9 cellular contexts compared by ENCODE assay signal in genomic region chr1:30707412-30708360, GRCh38. TPM values are rescaled to one million over a fixed set of nuclear protein-coding genes. Genes with fewer than 3 reads are reported as not detected.
DNase-seq lines count a peak whose midpoint lies in the region; ATAC-seq and TF ChIP-seq lines count a peak whose summit lies in the region.
"Had no signal": no experiment of that assay in that cellular context is flagged by ENCODE, and none has a peak within 500 bp of the region (broad histone marks: within the 10 kb centered on the region; RNA-seq: fewer than 3 reads in every experiment).

No MANE protein-coding gene starts in this region.

- TF ChIP-seq EP300 in suprapubic skin (IDR thresholded peaks at IDR 0.05): no peak

- peak; percentile 56 for DNase-seq in Caki2 (ENCODE audit: low read depth)
- DNase-seq in HUDEP-2 (lab: John Stamatoyannopoulos, UW; ENCODE audit: unreplicated experiment in 76 of 76): peak in 53 of 76 experiments; percentile 3 to 74 (median 44)
- DNase-seq in activated T-cell treated with anti-CD3 and anti-CD28 coated beads, Interleukin-2, amount 50 U/mL, for 48 hours: peak; percentile 84
- DNase-seq in fibroblast of lung (ENCODE audit: low read depth in 2 of 2): peak; percentile 38 to 59
- peak in 1 of 2 donors; percentile 90 for DNase-seq in suprapubic skin (ENCODE audit: low spot score in 2 of 2)

- H3K36me3 ChIP-seq in OCI-LY1 (ENCODE audit: insufficient read depth, low read length) (no peaks in the 10 kb centered on the region), fibroblast of lung (ENCODE audit: control insufficient read depth, insufficient read depth, low read length) (no peaks in the 10 kb centered on the region), suprapubic skin (no peaks in the 10 kb centered on the region)

- H3K9me3 ChIP-seq in OCI-LY1 (ENCODE audit: low read length) (no peaks in the 10 kb centered on the region), fibroblast of lung (ENCODE audit: control insufficient read depth, insufficient read depth, low read depth, low read length) (no peaks in the 10 kb centered on the region), suprapubic skin (no peaks in the 10 kb centered on the region)

- no peak for TF ChIP-seq POLR2A in suprapubic skin (IDR thresholded peaks at IDR 0.05)

- in situ Hi-C loops in Caki2 (cut with HindIII; ENCODE audit: low pct_unique_long_range_greater_than_20kb, low sequenced_read_pairs): no loop called here

- no peaks in the 10 kb centered on the region for H3F3A ChIP-seq in OCI-LY1 (ENCODE audit: insufficient read depth, low read length)

- no peaks in the 10 kb centered on the region for H3K4me1 ChIP-seq in OCI-LY1 (ENCODE audit: insufficient read depth, low read length, severe bottlenecking)
- no peaks in the 10 kb centered on the region for H3K4me1 ChIP-seq in fibroblast of lung (ENCODE audit: control insufficient read depth, extremely low read depth, insufficient read depth, low read length)
- H3K4me1 ChIP-seq in suprapubic skin: peaks cover 24% of the 10 kb centered on the region

- no peak overlapping the region for H3K4me3 Mint-ChIP-seq in nephron

- H3K27me3 Mint-ChIP-seq in nephron (ENCODE audit: low read depth): peaks cover 19% of the 10 kb centered on the region

- no peak overlapping the region for H3K27ac Mint-ChIP-seq in nephron

- no peak overlapping the region for H2AFZ ChIP-seq in OCI-LY1 (ENCODE audit: low read length)
- H2AFZ ChIP-seq in fibroblast of lung (ENCODE audit: low read length): no peak overlapping the region

- WGBS in suprapubic skin: 56% methylated on average over 14 of the region's 16 CpGs

- no peaks in the 10 kb centered on the region for H3K36me3 Mint-ChIP-seq in nephron (ENCODE audit: low read depth)

- H4K20me1 ChIP-seq in OCI-LY1 (ENCODE audit: insufficient read depth, low read length) (no peaks in the 10 kb centered on the region), fibroblast of lung (ENCODE audit: control insufficient read depth, extremely low read depth, insufficient read depth, low read length) (no peaks in the 10 kb centered on the region)

- peaks cover 7% of the 10 kb centered on the region for H3K4me1 Mint-ChIP-seq in nephron

- ATAC-seq in HG02981 (IDR thresholded peaks at IDR 0.05; ENCODE audit: unreplicated experiment): no peak

- H3K9ac ChIP-seq in OCI-LY1 (ENCODE audit: low read length) (no peak overlapping the region), fibroblast of lung (ENCODE audit: insufficient read depth, low read length) (no peak overlapping the region)

- H3K27me3 ChIP-seq in OCI-LY1 (ENCODE audit: insufficient read depth, low read length): no peaks in the 10 kb centered on the region
- H3K27me3 ChIP-seq in fibroblast of lung (ENCODE audit: control insufficient read depth, insufficient read depth, low read length): peaks cover 5% of the 10 kb centered on the region
- peaks cover 3% of the 10 kb centered on the region for H3K27me3 ChIP-seq in suprapubic skin

- TF ChIP-seq CTCF in OCI-LY1 (IDR thresholded peaks at IDR 0.05; ENCODE audit: low read length) (peak; percentile 81), fibroblast of lung (conservative IDR thresholded peaks at IDR 0.05 in 1 of 2, IDR thresholded peaks at IDR 0.05 in 1 of 2; ENCODE audit: low read depth in 1 of 2, low read length in 2 of 2) (peak; percentile 92 to 95), nephron (IDR thresholded peaks at IDR 0.05; ENCODE audit: unreplicated experiment in 3 of 3) (peak; percentile 89 to 96 (median 90)), suprapubic skin (IDR thresholded peaks at IDR 0.05) (peak; percentile 69 to 84)

- no peak overlapping the region for H3K4me3 ChIP-seq in OCI-LY1 (ENCODE audit: low read depth, low read length, poor library complexity, severe bottlenecking)
- H3K4me3 ChIP-seq in fibroblast of lung (replicated peaks in 1 of 4; ENCODE audit: control extremely low read depth in 1 of 4, insufficient read depth in 1 of 4, low read depth in 3 of 4, low read length in 4 of 4): no peak overlapping the region
- no peak overlapping the region for H3K4me3 ChIP-seq in suprapubic skin

- no peaks in the 10 kb centered on the region for H3K79me2 ChIP-seq in OCI-LY1 (ENCODE audit: insufficient read depth, low read length)
- H3K79me2 ChIP-seq in fibroblast of lung (ENCODE audit: control insufficient read depth, insufficient read depth, low read length): no peaks in the 10 kb centered on the region

- H3K4me2 ChIP-seq in OCI-LY1 (ENCODE audit: low read length) (no peak overlapping the region), fibroblast of lung (ENCODE audit: extremely low read depth, insufficient read depth, low read length) (no peak overlapping the region)

- H3K9me3 Mint-ChIP-seq in nephron: no peaks in the 10 kb centered on the region

- H3K27ac ChIP-seq in OCI-LY1 (ENCODE audit: low read depth, low read length, poor library complexity, severe bottlenecking) (no peak overlapping the region), fibroblast of lung (ENCODE audit: insufficient read depth, low read length) (no peak overlapping the region), suprapubic skin (no peak overlapping the region)

- H3K9me2 ChIP-seq in OCI-LY1 (ENCODE audit: low read depth, low read length): no peaks in the 10 kb centered on the region

RNA-seq across cellular contexts. Expression of gene MATN1, which starts 15.7 kb away (rescaled TPM):
- total RNA-seq in Caki2 (2014; rRNA removed; shearing (Covaris generic); ENCODE audit: low replicate concordance): not detected in 2 replicates
- 0.26 TPM in 1 of 2 replicates, not detected in the other for total RNA-seq in fibroblast of lung
- not detected in 2 replicates for polyA plus RNA-seq in fibroblast of lung
- polyA plus RNA-seq in fibroblast of lung (2012): 0.07 TPM in 1 of 2 replicates, not detected in the other
- polyA minus RNA-seq in fibroblast of lung (ENCODE audit: low replicate concordance): not detected in 2 replicates
- total RNA-seq in suprapubic skin: under 1 TPM in 1 of 4 donors, not detected in 3; 0.98 TPM
- total RNA-seq: T-helper 1 cell treated with Interleukin-12 subunit alpha and Interleukin-12 subunit beta and Interleukin-4 antibody, amounts not matched to agents 30 ng/mL and 1 ng/mL, for 36 hours had no signal

RNA-seq across cellular contexts. Expression of gene LAPTM5, which starts 49.9 kb away (rescaled TPM):
- 0.14 and 0.17 TPM in 2 replicates for total RNA-seq in Caki2 (2014; rRNA removed; shearing (Covaris generic); ENCODE audit: low replicate concordance)
- total RNA-seq in fibroblast of lung: under 0.01 TPM in 2 replicates
- 0.25 and 0.32 TPM in 2 replicates for polyA plus RNA-seq in fibroblast of lung
- 0.06 and 0.19 TPM in 2 replicates for polyA plus RNA-seq in fibroblast of lung (2012)
- 0.70 and 3.4 TPM in 2 replicates for polyA minus RNA-seq in fibroblast of lung (ENCODE audit: low replicate concordance)
- 10 to 100 TPM in 3 of 4 donors, 1 to 10 TPM in 1; 9.9 to 13.7 (median 12.2) TPM for total RNA-seq in suprapubic skin
